8 cellular contexts compared by ENCODE assay signal in the genomic region with DNA sequence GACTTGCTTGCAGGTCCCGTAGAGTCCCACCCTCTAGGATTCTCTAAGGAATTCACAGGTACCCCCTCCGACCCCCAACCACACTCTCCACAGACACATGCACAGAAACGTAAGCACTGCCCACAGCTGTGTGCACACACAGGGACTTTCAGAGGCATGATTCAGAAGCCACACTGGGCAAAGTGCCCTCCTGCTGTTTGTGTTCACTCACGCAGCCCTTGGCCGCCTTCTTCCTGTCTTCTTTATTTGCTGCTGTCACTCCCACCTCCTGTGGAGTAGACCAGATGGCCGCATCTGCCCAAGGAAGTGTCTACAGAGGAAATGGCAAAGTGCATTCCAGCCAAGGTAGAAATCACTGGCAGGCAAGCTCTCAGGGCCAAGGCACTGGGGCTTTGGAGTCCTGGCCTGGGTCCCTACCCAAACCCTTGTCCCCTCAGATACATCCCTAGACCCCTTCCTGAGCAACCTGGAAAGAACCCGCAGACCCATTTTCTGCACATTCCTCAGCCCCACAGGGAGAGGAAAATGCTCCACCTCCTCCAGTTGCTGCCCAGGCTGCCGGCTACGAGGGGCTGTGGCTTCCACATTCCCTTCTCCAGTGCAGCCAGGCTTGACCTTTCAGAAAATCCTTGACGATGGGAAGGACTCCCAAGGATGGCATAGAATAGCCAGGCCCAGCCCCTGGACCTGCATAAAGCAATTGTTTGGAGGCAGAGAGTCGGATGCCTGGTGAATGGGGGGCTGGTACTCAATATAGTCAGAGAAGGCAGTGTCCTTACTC. TPM values are rescaled to one million over a fixed set of nuclear protein-coding genes. Genes with fewer than 3 reads are reported as not detected.
DNase-seq lines count a peak whose midpoint lies in the region; ATAC-seq, FAIRE-seq and TF ChIP-seq lines count a peak whose summit lies in the region.

No MANE protein-coding gene starts in this region.

- no peaks in the 10 kb centered on the region; the same call in 1 of the 2 replicates for H3K27me3 ChIP-seq in H7 (ENCODE audit: control insufficient read depth, insufficient read depth, low read length)
- peaks cover 5 to 56% of the 10 kb centered on the region in 2 experiments; a peak in 4 of 5 replicates for H3K27me3 ChIP-seq in HepG2 (ENCODE audit: control insufficient read depth in 1 of 2, insufficient read depth in 2 of 2, low read length in 2 of 2)
- peaks cover 2% of the 10 kb centered on the region for H3K27me3 ChIP-seq in Caco-2 (replicated peaks; ENCODE audit: control insufficient read depth, insufficient read depth, low read length)

- no peak overlapping the region for H2AFZ ChIP-seq in HepG2 (ENCODE audit: low read length)

- intact Hi-C loops in HepG2 (cut with micrococcal nuclease; ENCODE audit: unreplicated experiment) (no loop called here), Caco-2 (cut with micrococcal nuclease; ENCODE audit: unreplicated experiment) (no loop called here)

- no peak overlapping the region for H3K9ac ChIP-seq in HepG2 (ENCODE audit: insufficient read depth, low read depth, low read length)

- 4% methylated on average over 8 of the region's 11 CpGs for WGBS in HepG2 (ENCODE audit: low lambda C conversion rate)

- H3K36me3 ChIP-seq in H7 (replicated peaks; ENCODE audit: control insufficient read depth, insufficient read depth, low read length) (no peaks in the 10 kb centered on the region), HepG2 (replicated peaks in 1 of 2; ENCODE audit: control insufficient read depth in 1 of 2, insufficient read depth in 2 of 2, low read length in 2 of 2) (no peaks in the 10 kb centered on the region), Caco-2 (ENCODE audit: control insufficient read depth, insufficient read depth, low read length) (no peaks in the 10 kb centered on the region)

- no peak overlapping the region for H3K27ac Mint-ChIP-seq in Caco-2 (ENCODE audit: unreplicated experiment)

- H3K4me3 ChIP-seq in H7 (ENCODE audit: insufficient read depth, low read depth, low read length): no peak overlapping the region
- H3K4me3 ChIP-seq in HepG2 (replicated peaks in 1 of 3; ENCODE audit: insufficient read depth in 1 of 3, low read depth in 2 of 3, low read length in 3 of 3): no peak overlapping the region
- no peak overlapping the region for H3K4me3 ChIP-seq in Caco-2 (ENCODE audit: low read depth, low read length)

- BruUV-seq in HepG2 (replicated peaks; lab: Mats Ljungman, UMichigan) (no TSS peak), Caco-2 (replicated peaks; lab: Mats Ljungman, UMichigan) (no TSS peak)

- no peak for FAIRE-seq in HepG2 (lab: Jason Lieb, UNC)

- ATAC-seq in HepG2 (peak; percentile 65), omental fat pad (ENCODE audit: low FRiP score) (no peak)

- H3K36me3 Mint-ChIP-seq in Caco-2 (ENCODE audit: insufficient read depth, unreplicated experiment): no peaks in the 10 kb centered on the region

- in situ Hi-C loops in HepG2 (cut with HindIII; ENCODE audit: extremely low pct_ligation_motif_present, low pct_unique_long_range_greater_than_20kb): no loop called here

- no peak overlapping the region for H3K4me2 ChIP-seq in HepG2 (ENCODE audit: low read depth, low read length)

- peaks cover 11% of the 10 kb centered on the region for H3K27me3 Mint-ChIP-seq in Caco-2 (ENCODE audit: insufficient read depth, unreplicated experiment)

- TF ChIP-seq CTCF in HepG2 (CRISPR knock-in tag; IDR thresholded peaks at IDR 0.05): no peak
- no peak for TF ChIP-seq CTCF in omental fat pad (IDR thresholded peaks at IDR 0.05)
- TF ChIP-seq CTCF in Caco-2 (IDR thresholded peaks at IDR 0.05; ENCODE audit: insufficient read depth in 1 of 2, low read depth in 1 of 2, low read length in 1 of 2, severe bottlenecking in 1 of 2, unreplicated experiment in 1 of 2): no peak

- no peak for TF ChIP-seq EP300 in HepG2 (IDR thresholded peaks at IDR 0.05; ENCODE audit: low read depth in 2 of 2, low read length in 2 of 2)
- no peak for TF ChIP-seq EP300 in HepG2 (CRISPR knock-in tag; IDR thresholded peaks at IDR 0.05; ENCODE audit: borderline replicate concordance)

- no peaks in the 10 kb centered on the region for H3K9me3 ChIP-seq in HepG2 (ENCODE audit: low read length)
- no peaks in the 10 kb centered on the region for H3K9me3 ChIP-seq in Caco-2

- no peak for TF ChIP-seq RAD21 in HepG2 (CRISPR knock-in tag; IDR thresholded peaks at IDR 0.05)

- no peak overlapping the region for H3K27ac ChIP-seq in HepG2 (ENCODE audit: extremely low read length, insufficient read depth, low read length)

- no peaks in the 10 kb centered on the region for H3K4me1 Mint-ChIP-seq in Caco-2 (ENCODE audit: low read depth, unreplicated experiment)

- H3K9me3 Mint-ChIP-seq in Caco-2 (ENCODE audit: unreplicated experiment): no peaks in the 10 kb centered on the region

- H3K79me2 ChIP-seq in HepG2 (ENCODE audit: insufficient read depth, low read length): no peaks in the 10 kb centered on the region

- H3K4me3 Mint-ChIP-seq in Caco-2 (ENCODE audit: unreplicated experiment): no peak overlapping the region

- POLR2A ChIA-PET in HepG2 (lab: Yijun Ruan, JAX) (no interaction called here), Caco-2 (lab: Charles Lee) (no interaction called here)

- H4K20me1 ChIP-seq in HepG2 (ENCODE audit: insufficient read depth, low read length): no peaks in the 10 kb centered on the region

- peak; percentile 55 for DNase-seq in ELF-1 (ENCODE audit: low read depth, low spot score)
- peak; percentile 59 for DNase-seq in H7
- DNase-seq in NCI-H2171 treated with DMSO at 0.1 percent for 48 hours (lab: John Stamatoyannopoulos, UW): peak; percentile 88
- DNase-seq in amniotic epithelial cell (ENCODE audit: low read depth): peak; percentile 57
- DNase-seq in HepG2 (ENCODE audit: low spot score): no peak
- no peak for DNase-seq in stimulated activated CD4-positive, alpha-beta T cell treated with anti-CD3 and anti-CD28 coated beads, Interleukin-1b, Interleukin-23, amount 100 ng/mL, for 48 hours
- no peak for DNase-seq in omental fat pad (ENCODE audit: low spot score)
- DNase-seq in Caco-2: no peak

- CTCF ChIA-PET in HepG2 (lab: Yijun Ruan, JAX; ENCODE audit: low intra/inter-chr PET ratio, low total read pairs): no interaction called here
- CTCF ChIA-PET in Caco-2 (lab: Charles Lee): interaction anchor here (0.6 to 0.7 kb wide), 2 partner anchors 561 to 1579 kb away, joined by 3 to 4 read pairs; no protein-coding TSS in a partner anchor

- TF ChIP-seq POLR2A in HepG2 (IDR thresholded peaks at IDR 0.05; ENCODE audit: insufficient read depth in 1 of 2, low read depth in 2 of 2, low read length in 2 of 2): no peak

- H3K4me1 ChIP-seq in HepG2 (ENCODE audit: insufficient read depth, low read length) (peaks cover 6% of the 10 kb centered on the region), Caco-2 (no peaks in the 10 kb centered on the region)

RNA-seq across cellular contexts. Expression of gene GIMAP8, which starts 21.6 kb away (rescaled TPM):
- not detected in 2 replicates for total RNA-seq in H7 (2014; rRNA removed; shearing (Covaris generic))
- not detected in 2 replicates for total RNA-seq in HepG2 (2016; rRNA removed; fragmentation: Illumina TruSeq; extraction: Trizol)
- total RNA-seq in HepG2 (2016; cell fraction: cytosol; rRNA removed; fragmentation: Illumina TruSeq; extraction: Trizol; ENCODE audit: low read depth): not detected in 2 replicates
- total RNA-seq in HepG2 (2016; cell fraction: insoluble cytoplasmic fraction; rRNA removed; fragmentation: Illumina TruSeq; extraction: Trizol): not detected in 2 replicates
- total RNA-seq in HepG2 (2016; cell fraction: membrane; rRNA removed; fragmentation: Illumina TruSeq; extraction: Trizol): not detected in 2 replicates
- not detected in 2 replicates for total RNA-seq in HepG2 (2016; cell fraction: nucleus; rRNA removed; fragmentation: Illumina TruSeq; extraction: Trizol)
- polyA plus RNA-seq in HepG2 (2011; rRNA removed): not detected in 2 replicates
- not detected in 2 replicates for polyA plus RNA-seq in HepG2 (2011; cell fraction: cytosol; rRNA removed)
- not detected in 2 replicates for polyA plus RNA-seq in HepG2 (2011; cell fraction: nucleus; rRNA removed)
- polyA plus RNA-seq in HepG2 (2012): not detected in 2 replicates
- polyA plus RNA-seq in HepG2 (2016; cell fraction: cytosol; fragmentation: Illumina TruSeq; extraction: Trizol; ENCODE audit: low read depth): not detected in 2 replicates
- not detected in 2 replicates for polyA plus RNA-seq in HepG2 (2016; cell fraction: insoluble cytoplasmic fraction; fragmentation: Illumina TruSeq; extraction: Trizol; ENCODE audit: low read depth)
- polyA plus RNA-seq in HepG2 (2016; cell fraction: membrane; fragmentation: Illumina TruSeq; extraction: Trizol; ENCODE audit: low read depth): not detected in 2 replicates
- not detected in 2 replicates for polyA plus RNA-seq in HepG2 (2016; cell fraction: nucleus; fragmentation: Illumina TruSeq; extraction: Trizol; ENCODE audit: insufficient read depth, low read depth)
- not detected in 2 replicates for polyA minus RNA-seq in HepG2 (2011; rRNA and poly(A)+ RNA removed; ENCODE audit: low replicate concordance)
- not detected in 2 replicates for polyA minus RNA-seq in HepG2 (2011; cell fraction: cytosol; rRNA and poly(A)+ RNA removed)
- polyA minus RNA-seq in HepG2 (2011; cell fraction: nucleus; rRNA and poly(A)+ RNA removed): not detected in 2 replicates
- 10 to 100 TPM in 3 of 4 donors, 1 to 10 TPM in 1; 3.0 to 42.9 (median 14.8) TPM for total RNA-seq in omental fat pad
- 0.07 TPM in 1 of 2 replicates, not detected in the other for total RNA-seq in Caco-2 (2022)

RNA-seq across cellular contexts. Expression of gene ZNF775, which starts 49.7 kb away (rescaled TPM):
- 44.2 and 56.7 TPM in 2 replicates for total RNA-seq in H7 (2014; rRNA removed; shearing (Covaris generic))
- total RNA-seq in HepG2 (2016; rRNA removed; fragmentation: Illumina TruSeq; extraction: Trizol) (3.1 and 4.5 TPM in 2 replicates), omental fat pad (1 to 10 TPM in 3 of 4 donors, under 1 TPM in 1; 0.72 to 4.4 (median 1.4) TPM), Caco-2 (2022) (4.0 and 4.4 TPM in 2 replicates)
- total RNA-seq in HepG2 (2016; cell fraction: cytosol; rRNA removed; fragmentation: Illumina TruSeq; extraction: Trizol; ENCODE audit: low read depth): 0.71 TPM in 2 replicates
- 3.6 and 3.8 TPM in 2 replicates for total RNA-seq in HepG2 (2016; cell fraction: insoluble cytoplasmic fraction; rRNA removed; fragmentation: Illumina TruSeq; extraction: Trizol)
- 1.9 and 2.5 TPM in 2 replicates for total RNA-seq in HepG2 (2016; cell fraction: membrane; rRNA removed; fragmentation: Illumina TruSeq; extraction: Trizol)
- 1.8 and 3.2 TPM in 2 replicates for total RNA-seq in HepG2 (2016; cell fraction: nucleus; rRNA removed; fragmentation: Illumina TruSeq; extraction: Trizol)
- 3.2 and 3.8 TPM in 2 replicates for polyA plus RNA-seq in HepG2 (2011; rRNA removed)
- polyA plus RNA-seq in HepG2 (2011; cell fraction: cytosol; rRNA removed): 2.6 and 4.5 TPM in 2 replicates
- 5.8 and 5.9 TPM in 2 replicates for polyA plus RNA-seq in HepG2 (2011; cell fraction: nucleus; rRNA removed)
- 2.1 and 3.1 TPM in 2 replicates for polyA plus RNA-seq in HepG2 (2012)
- polyA plus RNA-seq in HepG2 (2016; cell fraction: cytosol; fragmentation: Illumina TruSeq; extraction: Trizol; ENCODE audit: low read depth): 0.67 and 0.68 TPM in 2 replicates
- 3.7 and 4.2 TPM in 2 replicates for polyA plus RNA-seq in HepG2 (2016; cell fraction: insoluble cytoplasmic fraction; fragmentation: Illumina TruSeq; extraction: Trizol; ENCODE audit: low read depth)
- polyA plus RNA-seq in HepG2 (2016; cell fraction: membrane; fragmentation: Illumina TruSeq; extraction: Trizol; ENCODE audit: low read depth): 1.2 and 1.8 TPM in 2 replicates
- 5.2 and 9.1 TPM in 2 replicates for polyA plus RNA-seq in HepG2 (2016; cell fraction: nucleus; fragmentation: Illumina TruSeq; extraction: Trizol; ENCODE audit: insufficient read depth, low read depth)
- 0.37 and 3.7 TPM in 2 replicates for polyA minus RNA-seq in HepG2 (2011; rRNA and poly(A)+ RNA removed; ENCODE audit: low replicate concordance)
- polyA minus RNA-seq in HepG2 (2011; cell fraction: cytosol; rRNA and poly(A)+ RNA removed): 2.5 and 3.9 TPM in 2 replicates
- polyA minus RNA-seq in HepG2 (2011; cell fraction: nucleus; rRNA and poly(A)+ RNA removed): 1.8 and 2.4 TPM in 2 replicates

Comparison
In these comparisons a context has a peak if more than half of its experiments do, and no peak if none do; other contexts are left out.
1. DNase-seq: peak in ELF-1 (single experiment), H7 (single experiment), NCI-H2171 treated with DMSO at 0.1 percent for 48 hours (single experiment) and amniotic epithelial cell (single experiment); none in HepG2 (single experiment), stimulated activated CD4-positive, alpha-beta T cell treated with anti-CD3 and anti-CD28 coated beads, Interleukin-1b, Interleukin-23, amount 100 ng/mL, for 48 hours (single experiment), omental fat pad (single experiment) and Caco-2 (0 of 2).